2 cellular contexts compared by ENCODE assay signal in the genomic region with DNA sequence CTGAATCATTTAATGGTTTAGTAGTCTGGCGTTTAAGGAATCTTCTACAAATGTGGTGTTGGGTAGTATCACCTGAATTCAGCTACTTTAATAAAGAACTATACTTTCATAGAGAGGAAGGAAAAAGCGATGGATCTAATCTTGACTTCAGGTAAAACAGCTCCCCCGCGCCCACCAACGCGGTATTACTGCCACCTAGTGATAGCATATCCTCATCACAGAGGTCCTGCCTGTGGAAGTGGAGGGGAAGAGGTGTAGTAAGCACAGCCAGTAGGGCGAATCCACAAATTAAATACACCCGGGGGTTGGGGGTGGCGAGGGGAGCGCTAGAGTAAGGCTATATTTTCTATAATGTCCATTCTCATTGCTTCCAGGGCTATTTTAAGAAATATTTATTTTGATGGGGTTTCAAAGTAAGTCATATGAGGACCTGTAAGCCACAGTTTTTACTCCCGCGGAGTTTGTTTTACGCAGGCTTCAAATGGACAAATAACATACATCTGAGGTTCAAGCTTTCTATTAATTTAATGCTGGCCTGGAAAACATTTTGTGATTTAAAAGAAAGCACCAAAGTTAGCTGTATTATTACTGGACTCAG.
TF ChIP-seq lines count a peak whose summit lies in the region.

No MANE protein-coding gene starts in this region.

TF ChIP-seq in endothelial cell of umbilical vein, 7 proteins besides CTCF, POLR2A, EP300 and RAD21 (continued from another document):
- TF ChIP-seq POLR2AphosphoS5 (IDR thresholded peaks at IDR 0.05; ENCODE audit: insufficient read depth, low read depth, low read length) (no peak), FOS (IDR thresholded peaks at IDR 0.05; ENCODE audit: borderline replicate concordance, insufficient read depth, low read length) (no peak), EZH2 (IDR thresholded peaks at IDR 0.05; ENCODE audit: borderline replicate concordance, low read depth, low read length, severe bottlenecking) (no peak), GATA2 (IDR thresholded peaks at IDR 0.05; ENCODE audit: insufficient read depth, insufficient read length, low read depth, low read length) (no peak), MYC (IDR thresholded peaks at IDR 0.05; ENCODE audit: low read depth, low read length) (no peak)
- TF ChIP-seq, protein P1, sequence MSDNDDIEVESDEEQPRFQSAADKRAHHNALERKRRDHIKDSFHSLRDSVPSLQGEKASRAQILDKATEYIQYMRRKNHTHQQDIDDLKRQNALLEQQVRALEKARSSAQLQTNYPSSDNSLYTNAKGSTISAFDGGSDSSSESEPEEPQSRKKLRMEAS (IDR thresholded peaks at IDR 0.05; ENCODE audit: insufficient read depth, insufficient read length) = no peak

TF ChIP-seq in neural cell, 6 proteins besides CTCF, POLR2A, EP300 and RAD21:
- TF ChIP-seq, protein P2, sequence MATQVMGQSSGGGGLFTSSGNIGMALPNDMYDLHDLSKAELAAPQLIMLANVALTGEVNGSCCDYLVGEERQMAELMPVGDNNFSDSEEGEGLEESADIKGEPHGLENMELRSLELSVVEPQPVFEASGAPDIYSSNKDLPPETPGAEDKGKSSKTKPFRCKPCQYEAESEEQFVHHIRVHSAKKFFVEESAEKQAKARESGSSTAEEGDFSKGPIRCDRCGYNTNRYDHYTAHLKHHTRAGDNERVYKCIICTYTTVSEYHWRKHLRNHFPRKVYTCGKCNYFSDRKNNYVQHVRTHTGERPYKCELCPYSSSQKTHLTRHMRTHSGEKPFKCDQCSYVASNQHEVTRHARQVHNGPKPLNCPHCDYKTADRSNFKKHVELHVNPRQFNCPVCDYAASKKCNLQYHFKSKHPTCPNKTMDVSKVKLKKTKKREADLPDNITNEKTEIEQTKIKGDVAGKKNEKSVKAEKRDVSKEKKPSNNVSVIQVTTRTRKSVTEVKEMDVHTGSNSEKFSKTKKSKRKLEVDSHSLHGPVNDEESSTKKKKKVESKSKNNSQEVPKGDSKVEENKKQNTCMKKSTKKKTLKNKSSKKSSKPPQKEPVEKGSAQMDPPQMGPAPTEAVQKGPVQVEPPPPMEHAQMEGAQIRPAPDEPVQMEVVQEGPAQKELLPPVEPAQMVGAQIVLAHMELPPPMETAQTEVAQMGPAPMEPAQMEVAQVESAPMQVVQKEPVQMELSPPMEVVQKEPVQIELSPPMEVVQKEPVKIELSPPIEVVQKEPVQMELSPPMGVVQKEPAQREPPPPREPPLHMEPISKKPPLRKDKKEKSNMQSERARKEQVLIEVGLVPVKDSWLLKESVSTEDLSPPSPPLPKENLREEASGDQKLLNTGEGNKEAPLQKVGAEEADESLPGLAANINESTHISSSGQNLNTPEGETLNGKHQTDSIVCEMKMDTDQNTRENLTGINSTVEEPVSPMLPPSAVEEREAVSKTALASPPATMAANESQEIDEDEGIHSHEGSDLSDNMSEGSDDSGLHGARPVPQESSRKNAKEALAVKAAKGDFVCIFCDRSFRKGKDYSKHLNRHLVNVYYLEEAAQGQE (IDR thresholded peaks at IDR 0.05; ENCODE audit: borderline replicate concordance) = no peak
- TF ChIP-seq SMC3 (conservative IDR thresholded peaks at IDR 0.05; ENCODE audit: poor library complexity) = peak; percentile 80
